ENCODE assay signal across 10 cellular contexts in genomic region chr10:117431160-117431559, GRCh38. TPM values are rescaled to one million over a fixed set of nuclear protein-coding genes. Genes with fewer than 3 reads are reported as not detected.
DNase-seq lines count a peak whose midpoint lies in the region; ATAC-seq and TF ChIP-seq lines count a peak whose summit lies in the region.
"Had no signal": no experiment of that assay in that cellular context is flagged by ENCODE, and none has a peak within 500 bp of the region (broad histone marks: within the 10 kb centered on the region; RNA-seq: fewer than 3 reads in every experiment).

No MANE protein-coding gene starts in this region.

- TF ChIP-seq POLR2A in GM18505 (IDR thresholded peaks at IDR 0.05; ENCODE audit: borderline replicate concordance, extremely low read depth, insufficient read depth, insufficient read length): no peak

- H3K9me3 Mint-ChIP-seq in CD14-positive monocyte: no peaks in the 10 kb centered on the region

- peak; percentile 19 for DNase-seq in CD14-positive monocyte (ENCODE audit: low spot score)
- peak; percentile 62 for DNase-seq in M059J (ENCODE audit: low read depth)
- DNase-seq in astrocyte of the hippocampus (ENCODE audit: low read depth, low spot score): peak; percentile 25
- DNase-seq in mesenteric fat pad (ENCODE audit: low spot score): peak; percentile 57
- DNase-seq in stimulated activated CD4-positive, alpha-beta T cell treated with anti-CD3 and anti-CD28 coated beads, Interleukin-4, amount 100 ng/mL, for 24 hours: no peak
- DNase-seq: heart right ventricle, NCI-H1092 treated with DMSO at 0.1 percent for 48 hours had no signal

- peak; percentile 47 for TF ChIP-seq CTCF in CD14-positive monocyte (IDR thresholded peaks at IDR 0.05)

- intact Hi-C loops in CD14-positive monocyte (cut with micrococcal nuclease): no loop called here

- no peak for ATAC-seq in GM18505 (IDR thresholded peaks at IDR 0.05; ENCODE audit: unreplicated experiment)
- no peak for ATAC-seq in HG03469 (IDR thresholded peaks at IDR 0.05; ENCODE audit: unreplicated experiment)
- no peak for ATAC-seq in HG03159 (IDR thresholded peaks at IDR 0.05; ENCODE audit: unreplicated experiment)
- ATAC-seq: heart right ventricle had no signal

- no peaks in the 10 kb centered on the region for H3K36me3 Mint-ChIP-seq in CD14-positive monocyte

- H3K27me3 Mint-ChIP-seq in CD14-positive monocyte (ENCODE audit: low read depth in 3 of 3): peaks cover 0 to 5% (median 0%) of the 10 kb centered on the region in 3 donors

- H3K4me3 Mint-ChIP-seq in CD14-positive monocyte: no peak overlapping the region

- H3K4me1 Mint-ChIP-seq in CD14-positive monocyte: peaks cover 22% of the 10 kb centered on the region

- H3K27ac Mint-ChIP-seq in CD14-positive monocyte: peak overlapping the region in 1 of 7 donors; percentile 5

RNA-seq across cellular contexts. Expression of gene PDZD8, which starts 55.9 kb away (rescaled TPM):
- 1 to 10 TPM; 4.6 to 9.0 TPM for polyA plus RNA-seq in CD14-positive monocyte
- 12.8 and 15.9 TPM in 2 replicates for total RNA-seq in M059J (2014; rRNA removed; shearing (Covaris generic))
- total RNA-seq in mesenteric fat pad: 36.7 TPM
